In the genomic region with DNA sequence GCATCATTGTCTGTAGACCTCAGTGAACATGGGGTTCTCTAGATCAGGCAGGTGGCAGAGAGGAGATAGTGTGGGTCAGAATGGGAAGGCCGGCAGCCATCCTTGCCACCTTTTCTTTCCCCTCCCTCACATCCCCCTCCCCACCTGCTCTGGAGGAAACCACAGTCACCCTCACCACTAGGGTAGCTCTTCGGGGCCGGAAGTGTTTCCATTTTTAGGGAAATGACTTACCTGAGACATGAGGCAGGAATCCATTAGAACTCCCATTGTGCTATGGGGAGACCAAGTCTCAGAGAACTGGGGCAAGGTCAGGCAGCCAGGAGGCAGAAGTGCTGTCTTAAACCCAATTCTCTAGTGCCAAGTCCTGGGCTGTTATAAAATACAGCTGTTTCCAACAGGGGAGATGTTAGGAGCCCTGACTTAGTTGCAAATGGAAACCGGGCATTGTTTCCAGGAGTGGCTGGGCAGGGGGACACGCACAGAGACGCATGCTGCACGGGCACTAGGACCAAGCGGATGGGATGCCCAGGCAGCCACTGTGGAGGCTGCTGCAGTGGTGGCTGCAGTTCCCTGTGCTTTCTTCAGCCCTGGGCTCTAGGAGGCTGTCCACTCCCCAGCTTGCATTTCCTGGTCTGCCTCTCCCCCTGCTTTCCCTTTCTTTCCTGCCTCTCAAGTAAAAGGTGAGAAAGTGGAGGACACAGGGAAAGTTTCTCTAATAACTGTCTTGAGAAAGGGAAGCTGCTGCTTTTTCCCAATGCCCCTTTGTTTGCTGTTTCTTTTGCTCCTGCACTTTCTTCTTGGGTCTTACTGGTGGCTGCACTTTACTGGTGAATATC, we compare ENCODE assay signal across 14 cellular contexts. TPM values are rescaled to one million over a fixed set of nuclear protein-coding genes. Genes with fewer than 3 reads are reported as not detected.
DNase-seq lines count a peak whose midpoint lies in the region; ATAC-seq, FAIRE-seq and TF ChIP-seq lines count a peak whose summit lies in the region.
"Had no signal": no experiment of that assay in that cellular context is flagged by ENCODE, and none has a peak within 500 bp of the region (broad histone marks: within the 10 kb centered on the region; RNA-seq: fewer than 3 reads in every experiment).

No MANE protein-coding gene starts in this region.

- peaks cover 6 to 31% of the 10 kb centered on the region in 2 donors for H3K27me3 ChIP-seq in muscle layer of colon (ENCODE audit: control insufficient read depth in 1 of 2, insufficient read depth in 2 of 2, low read length in 2 of 2)

- H3K36me3 Mint-ChIP-seq in HFFc6 (ENCODE audit: low read depth), result peaks cover 5% of the 10 kb centered on the region
- no peaks in the 10 kb centered on the region for H3K36me3 Mint-ChIP-seq in endothelial cell (ENCODE audit: low read depth, unreplicated experiment)

- no peak for FAIRE-seq in A549 (lab: Jason Lieb, UNC)

- CTCF ChIA-PET in A549 (lab: Yijun Ruan, JAX), result interaction anchor here (0.6 to 24.8 kb wide), 13 partner anchors 9 to 1169 kb away, joined by 3 to 503 read pairs (median 4); no protein-coding TSS in a partner anchor

- H3K9me3 Mint-ChIP-seq in HFFc6, result no peaks in the 10 kb centered on the region
- H3K9me3 Mint-ChIP-seq in endothelial cell (ENCODE audit: unreplicated experiment), result no peaks in the 10 kb centered on the region
- H3K9me3 Mint-ChIP-seq: dendritic cell treated with granulocyte-macrophage colony-stimulating factor and Interleukin-4, amounts not matched to agents 40 ng/mL and 50 ng/mL, for 4 days had no signal

- H3K4me2 ChIP-seq in A549, result peak overlapping the region; percentile 84; the same call in 2 of the 3 replicates

- no peak for TF ChIP-seq RAD21 in A549 (conservative IDR thresholded peaks at IDR 0.05 in 1 of 2, IDR thresholded peaks at IDR 0.05 in 1 of 2)

- peak in 1 of 2 experiments; percentile 9; a peak in 1 of 6 replicates for ATAC-seq in A549
- no peak for ATAC-seq in GM18873 (IDR thresholded peaks at IDR 0.05; ENCODE audit: low FRiP score, unreplicated experiment)
- ATAC-seq in HG02798 (IDR thresholded peaks at IDR 0.05; ENCODE audit: poor library complexity, unreplicated experiment), result no peak

- H3K9me3 ChIP-seq in A549, result no peaks in the 10 kb centered on the region
- no peaks in the 10 kb centered on the region for H3K9me3 ChIP-seq in muscle layer of colon (ENCODE audit: low read length)

- H3K27me3 Mint-ChIP-seq in HFFc6 (ENCODE audit: insufficient read depth) (peaks cover 14% of the 10 kb centered on the region), endothelial cell (ENCODE audit: unreplicated experiment) (peaks cover 10% of the 10 kb centered on the region)

- no peak for TF ChIP-seq EP300 in A549 (IDR thresholded peaks at IDR 0.05)

- H3K4me1 Mint-ChIP-seq in HFFc6 (ENCODE audit: low read depth) (peaks cover 12% of the 10 kb centered on the region), endothelial cell (ENCODE audit: unreplicated experiment) (peaks cover 19% of the 10 kb centered on the region)

- no peak for TF ChIP-seq POLR2A in A549 (IDR thresholded peaks at IDR 0.05; ENCODE audit: low read length)

- DNase-seq in A549 (ENCODE audit: low read depth in 1 of 2, low spot score in 1 of 2) (peak in 1 of 2 experiments; percentile 32), HFFc6 (no peak), endothelial cell (ENCODE audit: low spot score) (peak; percentile 47), NCI-H1105 treated with DMSO at 0.1 percent for 48 hours (lab: John Stamatoyannopoulos, UW) (no peak), SK-N-DZ (ENCODE audit: low spot score) (no peak)
- DNase-seq: activated CD4-positive, CD25-positive, alpha-beta regulatory T cell treated with anti-CD3 and anti-CD28 coated beads, Interleukin-2, amount 50 U/mL, for 72 hours; activated gamma-delta T cell; RPMI8226 had no signal

- POLR2A ChIA-PET in A549 (lab: Yijun Ruan, JAX), result no interaction called here

- H3K27ac Mint-ChIP-seq in HFFc6 (no peak overlapping the region), endothelial cell (ENCODE audit: unreplicated experiment) (no peak overlapping the region)
- H3K27ac Mint-ChIP-seq: dendritic cell treated with granulocyte-macrophage colony-stimulating factor and Interleukin-4, amounts not matched to agents 40 ng/mL and 50 ng/mL, for 4 days had no signal

- H3K4me1 ChIP-seq in A549 (peaks cover 18% of the 10 kb centered on the region), muscle layer of colon (ENCODE audit: insufficient read depth, low read length) (peaks cover 24% of the 10 kb centered on the region)

- no peak for TF ChIP-seq CTCF in A549 (IDR thresholded peaks at IDR 0.05)
- TF ChIP-seq CTCF in HFFc6 (IDR thresholded peaks at IDR 0.05), result no peak; the same call in 1 of the 2 replicates
- TF ChIP-seq CTCF in endothelial cell (IDR thresholded peaks at IDR 0.05; ENCODE audit: unreplicated experiment), result no peak

- peak overlapping the region; percentile 52 for H3K4me3 Mint-ChIP-seq in HFFc6
- peak overlapping the region; percentile 84 for H3K4me3 Mint-ChIP-seq in endothelial cell (ENCODE audit: unreplicated experiment)
- H3K4me3 Mint-ChIP-seq: dendritic cell treated with granulocyte-macrophage colony-stimulating factor and Interleukin-4, amounts not matched to agents 40 ng/mL and 50 ng/mL, for 4 days had no signal

- no peak overlapping the region for H3K9ac ChIP-seq in muscle layer of colon (ENCODE audit: low read length)
- H3K9ac ChIP-seq: parathyroid adenoma had no signal

- H3K27ac ChIP-seq in A549, result peak overlapping the region in 1 of 2 experiments; percentile 94; a peak in 2 of 6 replicates
- H3K27ac ChIP-seq in muscle layer of colon (ENCODE audit: low read depth, low read length), result no peak overlapping the region
- H3K27ac ChIP-seq: C4-2B, parathyroid adenoma had no signal

- 83% methylated on average over 8 of the region's 8 CpGs for WGBS in A549 (ENCODE audit: missing lambda C conversion rate)

- no peak overlapping the region for H3K4me3 ChIP-seq in A549
- H3K4me3 ChIP-seq in muscle layer of colon (ENCODE audit: low read depth in 1 of 2, low read length in 2 of 2), result peak overlapping the region; percentile 34 to 45

- peaks cover 9% of the 10 kb centered on the region for H3K36me3 ChIP-seq in muscle layer of colon (ENCODE audit: insufficient read depth, low read length)

TF ChIP-seq in A549, 52 proteins besides CTCF, POLR2A, EP300 and RAD21 (continues in another document):
- TF ChIP-seq, protein P1, sequence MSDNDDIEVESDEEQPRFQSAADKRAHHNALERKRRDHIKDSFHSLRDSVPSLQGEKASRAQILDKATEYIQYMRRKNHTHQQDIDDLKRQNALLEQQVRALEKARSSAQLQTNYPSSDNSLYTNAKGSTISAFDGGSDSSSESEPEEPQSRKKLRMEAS (IDR thresholded peaks at IDR 0.05), result no peak
- TF ChIP-seq HOXB5 (CRISPR knock-in tag; IDR thresholded peaks at IDR 0.05), result no peak
- TF ChIP-seq JUNB (IDR thresholded peaks at IDR 0.05), result no peak
- TF ChIP-seq PHF8 (IDR thresholded peaks at IDR 0.05; ENCODE audit: borderline replicate concordance, low read depth), result no peak
- TF ChIP-seq MAZ (IDR thresholded peaks at IDR 0.05; ENCODE audit: borderline replicate concordance, low read depth, low read length), result no peak

RNA-seq across cellular contexts. Expression of gene HAS3, which starts 2.8 kb away (rescaled TPM):
- polyA plus RNA-seq in A549 (2011; rRNA removed) (9.1 and 11.1 TPM in 2 replicates), A549 (2017; fragmentation: RNase III; extraction: RNeasy Plus Mini Kit Qiagen cat#74134 plus additional on column Dnase treatment) (12.4 to 18.6 TPM (median 14.1 TPM) in 3 replicates)
- polyA plus RNA-seq in A549 (2012; cell fraction: cytosol; rRNA removed), result 23.0 and 37.0 TPM in 2 replicates
- 51.5 and 90.9 TPM in 2 replicates for polyA plus RNA-seq in A549 (2012; cell fraction: nucleus; rRNA removed)
- polyA minus RNA-seq in A549 (2011; rRNA and poly(A)+ RNA removed), result 16.0 and 17.6 TPM in 2 replicates
- 1 to 10 TPM; 1.5 to 2.1 (median 1.5) TPM for total RNA-seq in HFFc6 (2021; fragmentation: NEBNext Ultra II Directional; extraction: Animal tissue kit (Norgen Biotek cat#: 25700))
- total RNA-seq in endothelial cell (ENCODE audit: unreplicated experiment), result 2.7 TPM
- 0.03 and 0.42 TPM in 2 replicates for polyA plus RNA-seq in SK-N-DZ (2014; cell fraction: cytosol; rRNA removed)
- polyA plus RNA-seq in SK-N-DZ (2014; cell fraction: nucleus; rRNA removed), result 0.63 and 16.9 TPM in 2 replicates

RNA-seq across cellular contexts. Expression of gene CHTF8, which starts 24.1 kb away (rescaled TPM):
- polyA plus RNA-seq in A549 (2011; rRNA removed) (81.6 and 113 TPM in 2 replicates), A549 (2017; fragmentation: RNase III; extraction: RNeasy Plus Mini Kit Qiagen cat#74134 plus additional on column Dnase treatment) (72.5 to 82.7 TPM (median 78.7 TPM) in 3 replicates)
- 64.0 and 84.3 TPM in 2 replicates for polyA plus RNA-seq in A549 (2012; cell fraction: cytosol; rRNA removed)
- 57.0 and 81.5 TPM in 2 replicates for polyA plus RNA-seq in A549 (2012; cell fraction: nucleus; rRNA removed)
- polyA minus RNA-seq in A549 (2011; rRNA and poly(A)+ RNA removed), result 132 and 175 TPM in 2 replicates
- 100 to 1,000 TPM; 103 to 149 (median 125) TPM for total RNA-seq in HFFc6 (2021; fragmentation: NEBNext Ultra II Directional; extraction: Animal tissue kit (Norgen Biotek cat#: 25700))
- total RNA-seq in endothelial cell (ENCODE audit: unreplicated experiment), result 169 TPM
- 135 and 144 TPM in 2 replicates for polyA plus RNA-seq in SK-N-DZ (2014; cell fraction: cytosol; rRNA removed)
- polyA plus RNA-seq in SK-N-DZ (2014; cell fraction: nucleus; rRNA removed), result 91.1 and 114 TPM in 2 replicates

RNA-seq across cellular contexts. Expression of gene UTP4, which starts 24.2 kb away (rescaled TPM):
- polyA plus RNA-seq in A549 (2011; rRNA removed) (118 TPM in 2 replicates), A549 (2017; fragmentation: RNase III; extraction: RNeasy Plus Mini Kit Qiagen cat#74134 plus additional on column Dnase treatment) (77.1 to 87.3 TPM (median 78.8 TPM) in 3 replicates)
- polyA plus RNA-seq in A549 (2012; cell fraction: cytosol; rRNA removed), result 97.9 and 112 TPM in 2 replicates
- polyA plus RNA-seq in A549 (2012; cell fraction: nucleus; rRNA removed), result 101 and 109 TPM in 2 replicates
- 132 and 150 TPM in 2 replicates for polyA minus RNA-seq in A549 (2011; rRNA and poly(A)+ RNA removed)
- 10 to 100 TPM; 64.1 to 82.4 (median 69.6) TPM for total RNA-seq in HFFc6 (2021; fragmentation: NEBNext Ultra II Directional; extraction: Animal tissue kit (Norgen Biotek cat#: 25700))
- total RNA-seq in endothelial cell (ENCODE audit: unreplicated experiment), result 39.3 TPM
- 22.8 and 30.1 TPM in 2 replicates for polyA plus RNA-seq in SK-N-DZ (2014; cell fraction: cytosol; rRNA removed)
- polyA plus RNA-seq in SK-N-DZ (2014; cell fraction: nucleus; rRNA removed), result 33.6 and 43.8 TPM in 2 replicates
